Comparison of ENCODE assay signal across 21 cellular contexts in the genomic region with DNA sequence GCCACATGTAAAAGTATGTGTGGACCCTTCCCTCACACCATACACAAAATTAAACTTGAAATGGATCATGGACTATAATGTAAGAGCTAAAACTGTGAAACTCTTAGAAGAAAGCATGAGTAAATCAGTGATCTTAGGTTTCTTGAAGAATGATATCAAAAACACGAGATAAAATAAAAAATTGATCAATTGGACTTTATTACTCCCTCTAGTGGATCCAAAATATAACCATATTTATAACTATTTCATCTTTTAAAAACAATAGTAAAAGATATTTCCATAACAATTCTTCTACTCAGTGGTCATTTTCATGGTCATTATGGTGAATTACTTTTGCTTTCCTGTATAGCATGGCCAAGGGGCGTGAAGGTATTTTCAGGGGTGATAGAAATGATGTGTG.
DNase-seq lines count a peak whose midpoint lies in the region; ATAC-seq, FAIRE-seq and TF ChIP-seq lines count a peak whose summit lies in the region.
"Had no signal": no experiment of that assay in that cellular context is flagged by ENCODE, and none has a peak within 500 bp of the region (broad histone marks: within the 10 kb centered on the region; RNA-seq: fewer than 3 reads in every experiment).

No MANE protein-coding gene starts in this region.

- peaks cover 5% of the 10 kb centered on the region for H3K9me3 ChIP-seq in HEK293 (ENCODE audit: control insufficient read depth, insufficient read depth, low read depth, low read length)
- no peaks in the 10 kb centered on the region for H3K9me3 ChIP-seq in astrocyte (ENCODE audit: insufficient read depth, low read depth, low read length)
- H3K9me3 ChIP-seq in neural progenitor cell (ENCODE audit: low read depth) = no peaks in the 10 kb centered on the region
- H3K9me3 ChIP-seq in breast epithelium = peaks cover 0 to 2% of the 10 kb centered on the region in 2 donors
- H3K9me3 ChIP-seq: neutrophil, SJCRH30, suprapubic skin had no signal

- TF ChIP-seq CTCF in AG09309 (IDR thresholded peaks at IDR 0.05; ENCODE audit: control insufficient read depth, insufficient read depth, low read depth, low read length, missing control alignments) (peak; percentile 5), HEK293 (tag by site-specific recombination; IDR thresholded peaks at IDR 0.05) (no peak), astrocyte (IDR thresholded peaks at IDR 0.05; ENCODE audit: insufficient read depth, low read depth, low read length) (peak; percentile 26), neural progenitor cell (IDR thresholded peaks at IDR 0.05) (peak; percentile 15), breast epithelium (IDR thresholded peaks at IDR 0.05) (no peak)

- H3K27me3 ChIP-seq in astrocyte (ENCODE audit: insufficient read depth, low read length) (no peaks in the 10 kb centered on the region), neural progenitor cell (no peaks in the 10 kb centered on the region), breast epithelium (no peaks in the 10 kb centered on the region)
- H3K27me3 ChIP-seq: SJCRH30, suprapubic skin had no signal

- ATAC-seq in HG03469 (IDR thresholded peaks at IDR 0.05; ENCODE audit: unreplicated experiment) = no peak

- H3K79me2 ChIP-seq in astrocyte (ENCODE audit: insufficient read depth, low read length) = no peaks in the 10 kb centered on the region
- H3K79me2 ChIP-seq in neural progenitor cell (ENCODE audit: low read depth) = no peaks in the 10 kb centered on the region

- CTCF ChIA-PET in HEK293 (lab: Yijun Ruan, JAX) = interaction anchor here (0.5 to 2.6 kb wide), 58 partner anchors 9 to 582 kb away, joined by 3 to 58 read pairs (median 5); no protein-coding TSS in a partner anchor

- POLR2A ChIA-PET in HEK293 (lab: Yijun Ruan, JAX) = interaction anchor here (1.5 kb wide), 1 partner anchor 203 kb away, joined by 4 read pairs; no protein-coding TSS in a partner anchor

- intact Hi-C loops in breast epithelium (cut with DNase I; ENCODE audit: low total_unique reads) = no loop called here

- H3K36me3 ChIP-seq in HEK293 (ENCODE audit: control insufficient read depth in 2 of 2, insufficient read depth in 1 of 2, low read length in 2 of 2) (no peaks in the 10 kb centered on the region), astrocyte (ENCODE audit: insufficient read depth, low read length) (no peaks in the 10 kb centered on the region), neural progenitor cell (no peaks in the 10 kb centered on the region), breast epithelium (no peaks in the 10 kb centered on the region)
- H3K36me3 ChIP-seq: neutrophil, SJCRH30, suprapubic skin had no signal

- H3K27ac Mint-ChIP-seq in astrocyte (ENCODE audit: unreplicated experiment) (no peak overlapping the region), neural progenitor cell (no peak overlapping the region)
- H3K27ac Mint-ChIP-seq: mesothelial cell of epicardium had no signal

- H3K9me3 Mint-ChIP-seq in astrocyte (ENCODE audit: unreplicated experiment) (peaks cover 8% of the 10 kb centered on the region), neural progenitor cell (peaks cover 5% of the 10 kb centered on the region)

- H3K9ac ChIP-seq in astrocyte (ENCODE audit: low read length) (no peak overlapping the region), neural progenitor cell (no peak overlapping the region)

- no peak overlapping the region for H3K4me3 Mint-ChIP-seq in astrocyte (ENCODE audit: unreplicated experiment)
- H3K4me3 Mint-ChIP-seq in neural progenitor cell = no peak overlapping the region
- H3K4me3 Mint-ChIP-seq: mesothelial cell of epicardium had no signal

- H3K4me1 Mint-ChIP-seq in astrocyte (ENCODE audit: low read depth, unreplicated experiment) (no peaks in the 10 kb centered on the region), neural progenitor cell (no peaks in the 10 kb centered on the region)
- H3K4me1 Mint-ChIP-seq: mesothelial cell of epicardium had no signal

- no peak overlapping the region for H2AFZ ChIP-seq in astrocyte (ENCODE audit: low read depth, low read length)
- H2AFZ ChIP-seq in neural progenitor cell (replicated peaks) = no peak overlapping the region

- peaks cover 2% of the 10 kb centered on the region for H3K36me3 Mint-ChIP-seq in astrocyte (ENCODE audit: low read depth, unreplicated experiment)
- H3K36me3 Mint-ChIP-seq in neural progenitor cell = no peaks in the 10 kb centered on the region
- H3K36me3 Mint-ChIP-seq: mesothelial cell of epicardium had no signal

- H3K4me2 ChIP-seq in astrocyte (ENCODE audit: low read length) (no peak overlapping the region), neural progenitor cell (no peak overlapping the region)

- H3K4me3 ChIP-seq in AG09309 (ENCODE audit: control insufficient read depth, low read depth, low read length) (no peak overlapping the region), HEK293 (ENCODE audit: low read depth, low read length) (no peak overlapping the region), astrocyte (ENCODE audit: insufficient read depth, low read depth, low read length) (no peak overlapping the region), neural progenitor cell (no peak overlapping the region), breast epithelium (no peak overlapping the region)
- H3K4me3 ChIP-seq: SJCRH30, suprapubic skin had no signal

- H3K4me1 ChIP-seq in HEK293 (ENCODE audit: control insufficient read depth, insufficient read depth, low read length) (0 out of 2 replicates have a peak, but pooled peaks cover 4% of the 10 kb centered on the region), astrocyte (ENCODE audit: insufficient read depth, low read length) (no peaks in the 10 kb centered on the region), neural progenitor cell (no peaks in the 10 kb centered on the region), breast epithelium (no peaks in the 10 kb centered on the region)
- H3K4me1 ChIP-seq: SJCRH30, suprapubic skin had no signal

- TF ChIP-seq POLR2A in breast epithelium (IDR thresholded peaks at IDR 0.05) = no peak

- H3K27ac ChIP-seq in HEK293 (ENCODE audit: extremely low read depth, low read depth, low read length) = no peak overlapping the region
- H3K27ac ChIP-seq in astrocyte (ENCODE audit: low read depth, low read length) = no peak overlapping the region
- no peak overlapping the region for H3K27ac ChIP-seq in neural progenitor cell
- H3K27ac ChIP-seq in breast epithelium = no peak overlapping the region
- H3K27ac ChIP-seq: neutrophil, SJCRH30, suprapubic skin had no signal

- DNase-seq in AG09309 (ENCODE audit: low read depth) = no peak
- no peak for DNase-seq in astrocyte (ENCODE audit: low read depth)
- DNase-seq in neural progenitor cell (ENCODE audit: low spot score) = no peak
- no peak for DNase-seq in NCI-H2171 treated with DMSO at 0.1 percent for 48 hours (lab: John Stamatoyannopoulos, UW)
- no peak for DNase-seq in breast epithelium (ENCODE audit: low spot score in 2 of 2)
- DNase-seq in D341Med (ENCODE audit: low spot score) = no peak
- DNase-seq: activated CD8-positive, alpha-beta memory T cell treated with anti-CD3 and anti-CD28 coated beads, Interleukin-2, amount 50 U/mL, for 48 hours; activated naive CD4-positive, alpha-beta T cell; DMS79 treated with DMSO at 0.1 percent for 48 hours; KBM-7; NCI-H1417 treated with DMSO at 0.1 percent for 48 hours; NK-92 treated with Interleukin-12 subunit alpha and Interleukin-12 subunit beta, amount 100 ng/mL, for 24 hours; SJCRH30; stimulated activated CD4-positive, alpha-beta T cell treated with anti-CD3 and anti-CD28 coated beads, Interleukin-4, amount 100 ng/mL, for 24 hours; stimulated activated CD8-positive, alpha-beta memory T cell treated with anti-CD3 and anti-CD28 coated beads, Interleukin-4, amount 100 ng/mL, for 48 hours; T1000 had no signal

- no peaks in the 10 kb centered on the region for H3F3A ChIP-seq in neural progenitor cell (ENCODE audit: low read depth)

- no peak for FAIRE-seq in astrocyte (lab: Jason Lieb, UNC)

- no peaks in the 10 kb centered on the region for H4K20me1 ChIP-seq in astrocyte (ENCODE audit: insufficient read depth, low read length)
- no peaks in the 10 kb centered on the region for H4K20me1 ChIP-seq in neural progenitor cell (ENCODE audit: low read depth)

- H3K27me3 Mint-ChIP-seq in astrocyte (ENCODE audit: low read depth, unreplicated experiment) = peaks cover 6% of the 10 kb centered on the region
- no peaks in the 10 kb centered on the region for H3K27me3 Mint-ChIP-seq in neural progenitor cell (ENCODE audit: insufficient read depth, low read depth)

TF ChIP-seq in HEK293, 187 proteins besides CTCF, POLR2A, EP300 and RAD21:
- TF ChIP-seq ZNF174 (tag by site-specific recombination; IDR thresholded peaks at IDR 0.05) = 0 out of 2 replicates have a peak, but pooled peaks have one; percentile 5
- no peak for TF ChIP-seq ZNF48 (tag by site-specific recombination; IDR thresholded peaks at IDR 0.05)

Comparison
In these comparisons a context has a peak if more than half of its experiments do, and no peak if none do; other contexts are left out.
1. CTCF ChIP-seq: peak in AG09309 (single experiment), astrocyte (single experiment) and neural progenitor cell (single experiment); none in HEK293 (single experiment) and breast epithelium (0 of 3).